ENCODE assay signal across 10 cellular contexts in the genomic region with DNA sequence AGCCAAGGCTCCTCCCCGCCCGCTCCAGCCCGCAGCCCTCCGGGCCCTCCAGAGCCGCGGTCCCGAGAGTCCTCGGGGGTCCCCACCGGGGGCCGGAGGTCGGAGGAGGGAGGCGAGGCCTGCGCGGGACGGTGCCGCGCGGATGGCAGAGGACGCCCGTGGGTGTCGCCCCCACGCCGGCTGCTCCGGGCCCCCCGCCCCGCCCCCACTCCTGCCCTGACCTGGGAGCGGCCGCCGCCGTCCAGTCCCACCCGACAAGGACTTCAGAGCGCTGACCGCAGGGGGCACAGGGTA. TPM values are rescaled to one million over a fixed set of nuclear protein-coding genes. Genes with fewer than 3 reads are reported as not detected.
DNase-seq lines count a peak whose midpoint lies in the region; ATAC-seq, FAIRE-seq and TF ChIP-seq lines count a peak whose summit lies in the region.
"Had no signal": no experiment of that assay in that cellular context is flagged by ENCODE, and none has a peak within 500 bp of the region (broad histone marks: within the 10 kb centered on the region; RNA-seq: fewer than 3 reads in every experiment).

No MANE protein-coding gene starts in this region.

- H3K4me1 ChIP-seq in astrocyte (ENCODE audit: insufficient read depth, low read length) (peaks cover 21% of the 10 kb centered on the region), right cardiac atrium (ENCODE audit: control insufficient read depth, insufficient read depth, low read length) (no peaks in the 10 kb centered on the region), skeletal muscle satellite cell (ENCODE audit: control insufficient read depth, insufficient read depth, low read length) (peaks cover 37% of the 10 kb centered on the region)

- H3K4me2 ChIP-seq in astrocyte (ENCODE audit: low read length) (peak overlapping the region; percentile 77), skeletal muscle satellite cell (ENCODE audit: low read length) (peak overlapping the region; percentile 83)

- H3K9me3 ChIP-seq in astrocyte (ENCODE audit: insufficient read depth, low read depth, low read length) (peaks cover 3% of the 10 kb centered on the region), right cardiac atrium (ENCODE audit: control insufficient read depth, low read length) (no peaks in the 10 kb centered on the region), skeletal muscle satellite cell (replicated peaks; ENCODE audit: low read length) (no peaks in the 10 kb centered on the region)
- H3K9me3 ChIP-seq: body of pancreas had no signal

- H3K36me3 Mint-ChIP-seq in astrocyte (ENCODE audit: low read depth, unreplicated experiment) = peaks cover 9% of the 10 kb centered on the region

- no peaks in the 10 kb centered on the region for H3K27me3 Mint-ChIP-seq in astrocyte (ENCODE audit: low read depth, unreplicated experiment)

- DNase-seq in astrocyte (ENCODE audit: low read depth) = no peak
- DNase-seq in right cardiac atrium = no peak
- DNase-seq in activated CD4-positive, alpha-beta T cell treated with anti-CD3 and anti-CD28 coated beads for 1 hour = no peak
- DNase-seq in stimulated activated CD4-positive, alpha-beta T cell treated with anti-CD3 and anti-CD28 coated beads, Interleukin-2, amount 100 ng/mL, for 48 hours = no peak
- DNase-seq in DMS53 (lab: John Stamatoyannopoulos, UW) = no peak
- no peak for DNase-seq in C1 segment of cervical spinal cord (lab: John Stamatoyannopoulos, UW)
- DNase-seq: activated CD8-positive, alpha-beta T cell treated with anti-CD3 and anti-CD28 coated beads, Interleukin-2, amount 10 ng/mL, durations not matched to agents 7 days and 5 days had no signal

- peak overlapping the region; percentile 28 for H3K4me3 ChIP-seq in astrocyte (ENCODE audit: insufficient read depth, low read depth, low read length)
- H3K4me3 ChIP-seq in right cardiac atrium (ENCODE audit: low read length) = peak overlapping the region; percentile 36
- peak overlapping the region; percentile 65 for H3K4me3 ChIP-seq in skeletal muscle satellite cell (ENCODE audit: low read length)

- H2AFZ ChIP-seq in astrocyte (ENCODE audit: low read depth, low read length) = peak overlapping the region; percentile 73

- no peaks in the 10 kb centered on the region for H3K36me3 ChIP-seq in astrocyte (ENCODE audit: insufficient read depth, low read length)
- no peaks in the 10 kb centered on the region for H3K36me3 ChIP-seq in skeletal muscle satellite cell (ENCODE audit: insufficient read depth, low read length)

- H3K4me1 Mint-ChIP-seq in astrocyte (ENCODE audit: low read depth, unreplicated experiment) = peaks cover 6% of the 10 kb centered on the region

- H3K9ac ChIP-seq in astrocyte (ENCODE audit: low read length) = peak overlapping the region; percentile 60
- peak overlapping the region; percentile 86 for H3K9ac ChIP-seq in skeletal muscle satellite cell (ENCODE audit: low read depth, low read length)

- intact Hi-C loops in right cardiac atrium (cut with DNase I) = loop anchor here in 2 of 4 donors (10.0 kb wide), 1 partner anchor 55 kb away; the partner anchor contains the start of gene DNAJB6 (in 2 of the 2)

- peak; percentile 21 for ATAC-seq in GM18867 (IDR thresholded peaks at IDR 0.05; ENCODE audit: unreplicated experiment)
- peak in 1 of 2 donors; percentile 5 for ATAC-seq in right cardiac atrium
- ATAC-seq: activated CD8-positive, alpha-beta T cell treated with anti-CD3 and anti-CD28 coated beads, Interleukin-2, amount 10 ng/mL, durations not matched to agents 7 days and 5 days had no signal

- no peaks in the 10 kb centered on the region for H4K20me1 ChIP-seq in astrocyte (ENCODE audit: insufficient read depth, low read length)

- no peak overlapping the region for H3K27ac ChIP-seq in astrocyte (ENCODE audit: low read depth, low read length)
- H3K27ac ChIP-seq in right cardiac atrium (ENCODE audit: low read length) = no peak overlapping the region
- H3K27ac ChIP-seq: body of pancreas had no signal

- H3K4me3 Mint-ChIP-seq in astrocyte (ENCODE audit: unreplicated experiment) = no peak overlapping the region
- H3K4me3 Mint-ChIP-seq: activated CD8-positive, alpha-beta T cell treated with anti-CD3 and anti-CD28 coated beads, Interleukin-2, amount 10 ng/mL, durations not matched to agents 7 days and 5 days had no signal

- no peaks in the 10 kb centered on the region for H3K79me2 ChIP-seq in astrocyte (ENCODE audit: insufficient read depth, low read length)

- H3K27me3 ChIP-seq in astrocyte (ENCODE audit: insufficient read depth, low read length) (no peaks in the 10 kb centered on the region), right cardiac atrium (ENCODE audit: control insufficient read depth, insufficient read depth) (no peaks in the 10 kb centered on the region), skeletal muscle satellite cell (ENCODE audit: control insufficient read depth, insufficient read depth, low read length) (no peaks in the 10 kb centered on the region)

- no peak overlapping the region for H3K27ac Mint-ChIP-seq in astrocyte (ENCODE audit: unreplicated experiment)
- H3K27ac Mint-ChIP-seq: activated CD8-positive, alpha-beta T cell treated with anti-CD3 and anti-CD28 coated beads, Interleukin-2, amount 10 ng/mL, durations not matched to agents 7 days and 5 days had no signal

- TF ChIP-seq CTCF in astrocyte (IDR thresholded peaks at IDR 0.05; ENCODE audit: insufficient read depth, low read depth, low read length) = no peak

- FAIRE-seq in astrocyte (lab: Jason Lieb, UNC) = no peak

- 3% methylated on average over 33 of the region's 33 CpGs for WGBS in right cardiac atrium

- peaks cover 4% of the 10 kb centered on the region for H3K9me3 Mint-ChIP-seq in astrocyte (ENCODE audit: unreplicated experiment)

RNA-seq across cellular contexts. Expression of gene DNAJB6, which starts 57.2 kb away (rescaled TPM):
- total RNA-seq in astrocyte = 158 and 179 TPM in 2 replicates
- total RNA-seq in right cardiac atrium = 100 to 1,000 TPM; 154 to 183 (median 172) TPM
- 154 TPM for polyA plus RNA-seq in right cardiac atrium
- total RNA-seq in skeletal muscle satellite cell (2012; rRNA removed) = 52.2 and 65.4 TPM in 2 replicates
